ENCODE assay signal across 8 cellular contexts in genomic region chr6:31702819-31703716, GRCh38. TPM values are rescaled to one million over a fixed set of nuclear protein-coding genes. Genes with fewer than 3 reads are reported as not detected.
DNase-seq lines count a peak whose midpoint lies in the region; ATAC-seq and TF ChIP-seq lines count a peak whose summit lies in the region.

TSS of gene ABHD16A (minus strand) at chr6:31703324. CDS start at chr6:31703281, 43 bp downstream.

- H3K9me2 ChIP-seq in hepatocyte (replicated peaks; ENCODE audit: insufficient read depth): no peaks in the 10 kb centered on the region

- H3K27ac ChIP-seq in hepatocyte: peak within 1 kb of the TSS; percentile 96

- H3K27me3 ChIP-seq in hepatocyte: no peaks in the 10 kb centered on the region

- H4K20me1 ChIP-seq in hepatocyte (ENCODE audit: insufficient read depth, poor library complexity, severe bottlenecking): peaks cover 5% of the 10 kb centered on the region

- no peaks in the 10 kb centered on the region for H3K36me3 ChIP-seq in hepatocyte (replicated peaks; ENCODE audit: insufficient read depth, low read depth)

- WGBS in hepatocyte (ENCODE audit: low lambda C conversion rate, missing lambda C conversion rate): 4% methylated on average over 49 of the region's 54 CpGs

- H3K4me2 ChIP-seq in hepatocyte: peak within 1 kb of the TSS; percentile 97

- TF ChIP-seq CTCF in hepatocyte (IDR thresholded peaks at IDR 0.05; ENCODE audit: poor library complexity): no peak

- ATAC-seq in GM18498 (IDR thresholded peaks at IDR 0.05; ENCODE audit: unreplicated experiment) (peak; percentile 89), HG02973 (IDR thresholded peaks at IDR 0.05; ENCODE audit: unreplicated experiment) (peak; percentile 77), HG03457 (IDR thresholded peaks at IDR 0.05; ENCODE audit: unreplicated experiment) (no peak)

- H3K79me2 ChIP-seq in hepatocyte: peaks cover 45% of the 10 kb centered on the region

- peak; percentile 95 to 97 for DNase-seq in NCI-H2081 (lab: John Stamatoyannopoulos, UW)
- peak; percentile 94 for DNase-seq in T1000 (lab: John Stamatoyannopoulos, UW)
- peak; percentile 99 for DNase-seq in astrocyte of the hippocampus (ENCODE audit: low read depth, low spot score)
- peak; percentile 99 for DNase-seq in hepatocyte (ENCODE audit: low spot score)
- DNase-seq in renal cortical epithelial cell (ENCODE audit: low read depth): peak; percentile 96

- H3K4me3 ChIP-seq in hepatocyte: peak within 1 kb of the TSS; percentile 65

- peak within 1 kb of the TSS; percentile 82 for H2AFZ ChIP-seq in hepatocyte

- peaks cover 26% of the 10 kb centered on the region for H3K4me1 ChIP-seq in hepatocyte (ENCODE audit: insufficient read depth)

- H3K9me3 ChIP-seq in hepatocyte (ENCODE audit: low read depth): no peaks in the 10 kb centered on the region

RNA-seq across cellular contexts. Expression of gene ABHD16A, which starts in this region (rescaled TPM):
- total RNA-seq in hepatocyte (63.2 and 66.8 TPM in 2 replicates), renal cortical epithelial cell (54.7 and 56.6 TPM in 2 replicates)
- 81.3 and 94.7 TPM in 2 replicates for polyA plus RNA-seq in hepatocyte
